ENCODE assay signal across 12 cellular contexts in genomic region chr1:89907669-89908293, GRCh38.
A peak's percentile ranks its signal among the peaks of the same experiment; 100 is the strongest.
DNase-seq lines count a peak whose midpoint lies in the region; TF ChIP-seq lines count a peak whose summit lies in the region.
"Had no signal": no experiment of that assay in that cellular context is flagged by ENCODE, and none has a peak within 500 bp of the region (broad histone marks: within the 10 kb centered on the region; RNA-seq: fewer than 3 reads in every experiment).

No MANE protein-coding gene starts in this region.

- peaks cover 88% of the 10 kb centered on the region for H3K4me1 ChIP-seq in osteoblast (ENCODE audit: insufficient read depth, low read length)

- no peak overlapping the region for H2AFZ ChIP-seq in osteoblast (ENCODE audit: low read length)

- H3K9me3 ChIP-seq in osteoblast (ENCODE audit: low read depth, low read length), result no peaks in the 10 kb centered on the region
- H3K9me3 ChIP-seq: HAP-1 had no signal

- no peaks in the 10 kb centered on the region for H4K20me1 ChIP-seq in osteoblast (ENCODE audit: insufficient read depth, low read length)

- no peaks in the 10 kb centered on the region for H3K27me3 ChIP-seq in osteoblast (ENCODE audit: insufficient read depth, low read length)

- DNase-seq in DMS53 (lab: John Stamatoyannopoulos, UW) (peak; percentile 20), DMS53 treated with DMSO at 0.1 percent for 48 hours (lab: John Stamatoyannopoulos, UW; ENCODE audit: unreplicated experiment) (no peak), M059J (ENCODE audit: low read depth) (peak; percentile 96), cardiac fibroblast (ENCODE audit: low read depth in 2 of 2) (peak; percentile 54 to 88), osteoblast (ENCODE audit: insufficient read length, low spot score, missing footprints) (peak; percentile 89), germinal center (ENCODE audit: low spot score) (no peak), NCI-H345 treated with DMSO at 0.1 percent for 48 hours (lab: John Stamatoyannopoulos, UW; ENCODE audit: unreplicated experiment) (no peak)
- DNase-seq in activated CD8-positive, alpha-beta memory T cell treated with anti-CD3 and anti-CD28 coated beads, Interleukin-2, amount 50 U/mL, for 4 hours, result no peak
- DNase-seq: left cardiac atrium, NCI-H1436 had no signal

- peak overlapping the region; percentile 94 for H3K27ac ChIP-seq in osteoblast (ENCODE audit: low read depth, low read length)
- H3K27ac ChIP-seq: 22Rv1 had no signal

- no peak overlapping the region for H3K4me3 ChIP-seq in cardiac fibroblast (replicated peaks in 1 of 2; ENCODE audit: low read depth in 2 of 2, low read length in 2 of 2)
- H3K4me3 ChIP-seq in osteoblast (ENCODE audit: insufficient read depth, low read length), result no peak overlapping the region
- H3K4me3 ChIP-seq: HAP-1 had no signal

- TF ChIP-seq CTCF in cardiac fibroblast (IDR thresholded peaks at IDR 0.05; ENCODE audit: low read depth, low read length), result no peak
- no peak for TF ChIP-seq CTCF in osteoblast (IDR thresholded peaks at IDR 0.05; ENCODE audit: extremely low read depth, low read depth, low read length)

- H3K36me3 ChIP-seq in osteoblast (ENCODE audit: insufficient read depth, low read length), result no peaks in the 10 kb centered on the region
- H3K36me3 ChIP-seq: HAP-1 had no signal

- peaks cover 9% of the 10 kb centered on the region for H3K79me2 ChIP-seq in osteoblast (ENCODE audit: insufficient read depth, low read length)

- H3K4me2 ChIP-seq in osteoblast (ENCODE audit: insufficient read depth, low read length), result peak overlapping the region; percentile 30

Comparison
In these comparisons a context has a peak if more than half of its experiments do, and no peak if none do; other contexts are left out.
1. DNase-seq: peak in DMS53 (single experiment), M059J (single experiment), cardiac fibroblast (2 of 2) and osteoblast (single experiment); none in DMS53 treated with DMSO at 0.1 percent for 48 hours (single experiment), germinal center (single experiment), NCI-H345 treated with DMSO at 0.1 percent for 48 hours (single experiment) and activated CD8-positive, alpha-beta memory T cell treated with anti-CD3 and anti-CD28 coated beads, Interleukin-2, amount 50 U/mL, for 4 hours (single experiment).